In genomic region chr7:519974-520458, GRCh38 we compare ENCODE assay signal across 1 cellular context.
A peak's percentile ranks its signal among the peaks of the same experiment; 100 is the strongest.
TF ChIP-seq lines count a peak whose summit lies in the region.

No MANE protein-coding gene starts in this region.

TF ChIP-seq in K562, 482 proteins besides CTCF, POLR2A, EP300 and RAD21 (continued from another document and continues in another):
- TF ChIP-seq ZBTB11 (CRISPR knock-in tag; IDR thresholded peaks at IDR 0.05) (no peak), MYC (IDR thresholded peaks at IDR 0.05; ENCODE audit: low read depth, low read length) (no peak), MYC (CRISPR knock-in tag; IDR thresholded peaks at IDR 0.05; ENCODE audit: borderline replicate concordance, low read depth) (no peak), ZFP36 (IDR thresholded peaks at IDR 0.05; ENCODE audit: low read depth, low read length, partially characterized antibody) (no peak), POLR2G (IDR thresholded peaks at IDR 0.05; ENCODE audit: low read depth, low read length) (no peak; the same call in 1 of the 2 replicates), ZNF140 (CRISPR knock-in tag; IDR thresholded peaks at IDR 0.05) (no peak), MYNN (IDR thresholded peaks at IDR 0.05) (no peak), MYNN (CRISPR knock-in tag; IDR thresholded peaks at IDR 0.05) (no peak), MAZ (CRISPR knock-in tag; conservative IDR thresholded peaks at IDR 0.05 in 1 of 2, IDR thresholded peaks at IDR 0.05 in 1 of 2) (peak in 1 of 2 experiments; percentile 53; a peak in 1 of 4 replicates), ZNF518B (CRISPR knock-in tag; IDR thresholded peaks at IDR 0.05) (no peak), TCF7 (IDR thresholded peaks at IDR 0.05; ENCODE audit: borderline replicate concordance) (no peak), CHD2 (IDR thresholded peaks at IDR 0.05; ENCODE audit: low read depth, low read length) (no peak), ZKSCAN8 (CRISPR knock-in tag; IDR thresholded peaks at IDR 0.05) (no peak), HNRNPL (IDR thresholded peaks at IDR 0.05; ENCODE audit: low read depth, low read length) (peak; percentile 58; the same call in 1 of the 2 replicates), SMAD4 (CRISPR knock-in tag; conservative IDR thresholded peaks at IDR 0.05) (0 out of 2 replicates have a peak, but pooled peaks have one; percentile 6), SIRT6 (IDR thresholded peaks at IDR 0.05; ENCODE audit: low read depth, low read length) (no peak), ILK (tag; IDR thresholded peaks at IDR 0.05; ENCODE audit: borderline replicate concordance, low read depth) (no peak), HNRNPLL (IDR thresholded peaks at IDR 0.05; ENCODE audit: low read depth, low read length, poor library complexity, severe bottlenecking) (peak; percentile 43), FOXJ3 (CRISPR knock-in tag; IDR thresholded peaks at IDR 0.05) (no peak), ZKSCAN1 (IDR thresholded peaks at IDR 0.05; ENCODE audit: low read depth, low read length) (no peak), ZKSCAN3 (CRISPR knock-in tag; IDR thresholded peaks at IDR 0.05) (no peak), RERE (CRISPR knock-in tag; IDR thresholded peaks at IDR 0.05; ENCODE audit: borderline replicate concordance) (no peak), SRSF1 (IDR thresholded peaks at IDR 0.05; ENCODE audit: low read depth, low read length) (no peak), GTF2E2 (tag; IDR thresholded peaks at IDR 0.05) (no peak), STAT6 (CRISPR knock-in tag; IDR thresholded peaks at IDR 0.05) (no peak), NFRKB (IDR thresholded peaks at IDR 0.05; ENCODE audit: low read depth) (no peak), ZNF639 (CRISPR knock-in tag; conservative IDR thresholded peaks at IDR 0.05 in 1 of 2, IDR thresholded peaks at IDR 0.05 in 1 of 2) (peak in 1 of 2 experiments; percentile 53; a peak in 1 of 4 replicates), TOE1 (IDR thresholded peaks at IDR 0.05; ENCODE audit: borderline replicate concordance) (no peak), TOE1 (CRISPR knock-in tag; IDR thresholded peaks at IDR 0.05; ENCODE audit: borderline replicate concordance, low read depth) (no peak), STAT5A (IDR thresholded peaks at IDR 0.05; ENCODE audit: borderline replicate concordance, low read length) (no peak), ARHGAP35 (IDR thresholded peaks at IDR 0.05; ENCODE audit: partially characterized antibody) (no peak)
- TF ChIP-seq, protein P1, sequence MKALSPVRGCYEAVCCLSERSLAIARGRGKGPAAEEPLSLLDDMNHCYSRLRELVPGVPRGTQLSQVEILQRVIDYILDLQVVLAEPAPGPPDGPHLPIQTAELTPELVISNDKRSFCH (CRISPR knock-in tag; IDR thresholded peaks at IDR 0.05): no peak
- TF ChIP-seq, protein P1 (tag; IDR thresholded peaks at IDR 0.05): no peak
- TF ChIP-seq, protein P2, sequence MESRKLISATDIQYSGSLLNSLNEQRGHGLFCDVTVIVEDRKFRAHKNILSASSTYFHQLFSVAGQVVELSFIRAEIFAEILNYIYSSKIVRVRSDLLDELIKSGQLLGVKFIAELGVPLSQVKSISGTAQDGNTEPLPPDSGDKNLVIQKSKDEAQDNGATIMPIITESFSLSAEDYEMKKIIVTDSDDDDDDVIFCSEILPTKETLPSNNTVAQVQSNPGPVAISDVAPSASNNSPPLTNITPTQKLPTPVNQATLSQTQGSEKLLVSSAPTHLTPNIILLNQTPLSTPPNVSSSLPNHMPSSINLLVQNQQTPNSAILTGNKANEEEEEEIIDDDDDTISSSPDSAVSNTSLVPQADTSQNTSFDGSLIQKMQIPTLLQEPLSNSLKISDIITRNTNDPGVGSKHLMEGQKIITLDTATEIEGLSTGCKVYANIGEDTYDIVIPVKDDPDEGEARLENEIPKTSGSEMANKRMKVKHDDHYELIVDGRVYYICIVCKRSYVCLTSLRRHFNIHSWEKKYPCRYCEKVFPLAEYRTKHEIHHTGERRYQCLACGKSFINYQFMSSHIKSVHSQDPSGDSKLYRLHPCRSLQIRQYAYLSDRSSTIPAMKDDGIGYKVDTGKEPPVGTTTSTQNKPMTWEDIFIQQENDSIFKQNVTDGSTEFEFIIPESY (CRISPR knock-in tag; IDR thresholded peaks at IDR 0.05): no peak
- TF ChIP-seq, protein P3, sequence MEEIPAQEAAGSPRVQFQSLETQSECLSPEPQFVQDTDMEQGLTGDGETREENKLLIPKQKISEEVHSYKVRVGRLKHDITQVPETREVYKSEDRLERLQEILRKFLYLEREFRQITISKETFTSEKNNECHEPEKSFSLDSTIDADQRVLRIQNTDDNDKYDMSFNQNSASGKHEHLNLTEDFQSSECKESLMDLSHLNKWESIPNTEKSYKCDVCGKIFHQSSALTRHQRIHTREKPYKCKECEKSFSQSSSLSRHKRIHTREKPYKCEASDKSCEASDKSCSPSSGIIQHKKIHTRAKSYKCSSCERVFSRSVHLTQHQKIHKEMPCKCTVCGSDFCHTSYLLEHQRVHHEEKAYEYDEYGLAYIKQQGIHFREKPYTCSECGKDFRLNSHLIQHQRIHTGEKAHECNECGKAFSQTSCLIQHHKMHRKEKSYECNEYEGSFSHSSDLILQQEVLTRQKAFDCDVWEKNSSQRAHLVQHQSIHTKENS (CRISPR knock-in tag; IDR thresholded peaks at IDR 0.05): no peak
